Comparison of ENCODE assay signal across 9 cellular contexts in genomic region chr18:43279015-43279758, GRCh38. TPM values are rescaled to one million over a fixed set of nuclear protein-coding genes. Genes with fewer than 3 reads are reported as not detected.
DNase-seq lines count a peak whose midpoint lies in the region; ATAC-seq, FAIRE-seq and TF ChIP-seq lines count a peak whose summit lies in the region.
"Had no signal": no experiment of that assay in that cellular context is flagged by ENCODE, and none has a peak within 500 bp of the region (broad histone marks: within the 10 kb centered on the region; RNA-seq: fewer than 3 reads in every experiment).

No MANE protein-coding gene starts in this region.

- no peaks in the 10 kb centered on the region for H3K36me3 ChIP-seq in PC-3 (ENCODE audit: low read depth, low read length)
- no peaks in the 10 kb centered on the region for H3K36me3 ChIP-seq in heart left ventricle

- no peaks in the 10 kb centered on the region for H3K9me2 ChIP-seq in PC-3 (replicated peaks; ENCODE audit: low read length)

- H3K4me3 ChIP-seq in PC-3 (ENCODE audit: low read length) (no peak overlapping the region), heart left ventricle (no peak overlapping the region)

- no peaks in the 10 kb centered on the region for H3K79me2 ChIP-seq in PC-3 (ENCODE audit: low read length)

- no peak for TF ChIP-seq CTCF in WTC11 (IDR thresholded peaks at IDR 0.05)
- no peak for TF ChIP-seq CTCF in PC-3 (conservative IDR thresholded peaks at IDR 0.05; ENCODE audit: low read depth, low read length)
- no peak for TF ChIP-seq CTCF in heart left ventricle (IDR thresholded peaks at IDR 0.05)

- H3K27me3 ChIP-seq in PC-3 (ENCODE audit: low read length) (no peaks in the 10 kb centered on the region), heart left ventricle (peaks cover 0 to 7% (median 0%) of the 10 kb centered on the region in 9 donors)

- no peak overlapping the region for H3K27ac Mint-ChIP-seq in WTC11
- no peak overlapping the region for H3K27ac Mint-ChIP-seq in activated naive CD4-positive, alpha-beta T cell treated with anti-CD3 and anti-CD28 coated beads, Interleukin-2, amount 10 ng/mL, durations not matched to agents 7 days and 5 days
- H3K27ac Mint-ChIP-seq: activated naive CD8-positive, alpha-beta T cell treated with anti-CD3 and anti-CD28 coated beads, Interleukin-2, amount 10 ng/mL, durations not matched to agents 7 days and 5 days had no signal

- H3K9me3 Mint-ChIP-seq in WTC11 = no peaks in the 10 kb centered on the region
- no peaks in the 10 kb centered on the region for H3K9me3 Mint-ChIP-seq in activated naive CD4-positive, alpha-beta T cell treated with anti-CD3 and anti-CD28 coated beads, Interleukin-2, amount 10 ng/mL, durations not matched to agents 7 days and 5 days
- H3K9me3 Mint-ChIP-seq: activated naive CD8-positive, alpha-beta T cell treated with anti-CD3 and anti-CD28 coated beads, Interleukin-2, amount 10 ng/mL, durations not matched to agents 7 days and 5 days had no signal

- DNase-seq in NCI-H146 treated with DMSO at 0.1 percent for 48 hours (lab: John Stamatoyannopoulos, UW; ENCODE audit: unreplicated experiment) (peak; percentile 98), WTC11 (ENCODE audit: low spot score) (peak; percentile 10), renal cortical epithelial cell (ENCODE audit: low read depth) (peak; percentile 84), RCC 7860 (ENCODE audit: low spot score) (no peak), PC-3 (no peak), heart left ventricle (no peak)
- no peak for DNase-seq in activated naive CD4-positive, alpha-beta T cell treated with anti-CD3 and anti-CD28 coated beads, Interleukin-2, amount 10 ng/mL, durations not matched to agents 7 days and 5 days
- DNase-seq: activated naive CD8-positive, alpha-beta T cell treated with anti-CD3 and anti-CD28 coated beads, Interleukin-2, amount 10 ng/mL, durations not matched to agents 7 days and 5 days had no signal

- H3K4me1 Mint-ChIP-seq in WTC11 = peaks cover 40% of the 10 kb centered on the region
- H3K4me1 Mint-ChIP-seq in activated naive CD4-positive, alpha-beta T cell treated with anti-CD3 and anti-CD28 coated beads, Interleukin-2, amount 10 ng/mL, durations not matched to agents 7 days and 5 days = no peaks in the 10 kb centered on the region
- H3K4me1 Mint-ChIP-seq: activated naive CD8-positive, alpha-beta T cell treated with anti-CD3 and anti-CD28 coated beads, Interleukin-2, amount 10 ng/mL, durations not matched to agents 7 days and 5 days had no signal

- no peaks in the 10 kb centered on the region for H3F3A ChIP-seq in PC-3 (ENCODE audit: low read length, unreplicated experiment)

- no peaks in the 10 kb centered on the region for H3K4me1 ChIP-seq in PC-3 (ENCODE audit: insufficient read depth, low read length)
- peaks cover 0 to 4% (median 0%) of the 10 kb centered on the region in 12 donors for H3K4me1 ChIP-seq in heart left ventricle

- TF ChIP-seq POLR2A in heart left ventricle (IDR thresholded peaks at IDR 0.05) = no peak

- POLR2A ChIA-PET in WTC11 (lab: Charles Lee) = no interaction called here
- POLR2A ChIA-PET in PC-3 (lab: Charles Lee; ENCODE audit: unreplicated experiment) = no interaction called here

- ATAC-seq in GM21723 (IDR thresholded peaks at IDR 0.05; ENCODE audit: unreplicated experiment) (peak; percentile 69), WTC11 (peak; percentile 75), PC-3 (no peak), heart left ventricle (no peak)

- H3K4me3 Mint-ChIP-seq in WTC11 = no peak overlapping the region
- H3K4me3 Mint-ChIP-seq in activated naive CD4-positive, alpha-beta T cell treated with anti-CD3 and anti-CD28 coated beads, Interleukin-2, amount 10 ng/mL, durations not matched to agents 7 days and 5 days = no peak overlapping the region
- H3K4me3 Mint-ChIP-seq: activated naive CD8-positive, alpha-beta T cell treated with anti-CD3 and anti-CD28 coated beads, Interleukin-2, amount 10 ng/mL, durations not matched to agents 7 days and 5 days had no signal

- intact Hi-C loops in PC-3 (cut with micrococcal nuclease) (loop anchor here (10.0 kb wide), 1 partner anchor 984 kb away; no protein-coding TSS in a partner anchor), heart left ventricle (cut with DNase I) (loop anchor here in 5 of 10 donors (10.0 kb wide), 7 partner anchors 116 to 1224 kb away; no protein-coding TSS in a partner anchor)

- BruUV-seq in PC-3 (replicated peaks; lab: Mats Ljungman, UMichigan) = no TSS peak

- no peaks in the 10 kb centered on the region for H4K20me1 ChIP-seq in PC-3 (ENCODE audit: low read length)

- 2 to 6% (median 5%) methylated on average over 6 of the region's 6 CpGs for WGBS in heart left ventricle, 4 donors

- H3K27ac ChIP-seq in PC-3 (ENCODE audit: low read length) (no peak overlapping the region), heart left ventricle (no peak overlapping the region)

- H3K9me3 ChIP-seq in PC-3 (ENCODE audit: low read length) (no peaks in the 10 kb centered on the region), heart left ventricle (no peaks in the 10 kb centered on the region)

- no peak for FAIRE-seq in RCC 7860 (lab: Jason Lieb, UNC)

- CTCF ChIA-PET in WTC11 (lab: Charles Lee) (no interaction called here), PC-3 (lab: Charles Lee) (no interaction called here)
- CTCF ChIA-PET in activated naive CD4-positive, alpha-beta T cell treated with anti-CD3 and anti-CD28 coated beads, Interleukin-2, amount 10 ng/mL, durations not matched to agents 7 days and 5 days (lab: Charles Lee) = no interaction called here

- no peaks in the 10 kb centered on the region for H3K36me3 Mint-ChIP-seq in WTC11
- H3K36me3 Mint-ChIP-seq in activated naive CD4-positive, alpha-beta T cell treated with anti-CD3 and anti-CD28 coated beads, Interleukin-2, amount 10 ng/mL, durations not matched to agents 7 days and 5 days = no peaks in the 10 kb centered on the region
- H3K36me3 Mint-ChIP-seq: activated naive CD8-positive, alpha-beta T cell treated with anti-CD3 and anti-CD28 coated beads, Interleukin-2, amount 10 ng/mL, durations not matched to agents 7 days and 5 days had no signal

- no peak overlapping the region for H3K4me2 ChIP-seq in PC-3 (ENCODE audit: low read length)

- H2AFZ ChIP-seq in PC-3 (ENCODE audit: low read length) = no peak overlapping the region

- H3K9ac ChIP-seq in PC-3 (ENCODE audit: low read length) = no peak overlapping the region

- H3K27me3 Mint-ChIP-seq in WTC11 (ENCODE audit: low read depth) = no peaks in the 10 kb centered on the region
- peaks cover 5% of the 10 kb centered on the region for H3K27me3 Mint-ChIP-seq in activated naive CD4-positive, alpha-beta T cell treated with anti-CD3 and anti-CD28 coated beads, Interleukin-2, amount 10 ng/mL, durations not matched to agents 7 days and 5 days

TF ChIP-seq in WTC11, 78 proteins besides CTCF, POLR2A, EP300 and RAD21:
- no peak for TF ChIP-seq FOXP4 (CRISPR knock-in tag; IDR thresholded peaks at IDR 0.05)
- TF ChIP-seq ZNF416 (CRISPR knock-in tag; IDR thresholded peaks at IDR 0.05) = no peak

RNA-seq across cellular contexts. Expression of gene SYT4, which starts 1.9 kb away (rescaled TPM):
- 1.4 to 2.2 TPM (median 1.7 TPM) in 3 replicates for total RNA-seq in WTC11 (2021)
- total RNA-seq in renal cortical epithelial cell = not detected in 2 replicates
- not detected in 2 replicates for total RNA-seq in PC-3 (2014; rRNA removed)
- total RNA-seq in heart left ventricle = 10 to 100 TPM in 1 of 9 donors, not detected in 8; 17.0 TPM
- not detected for polyA plus RNA-seq in heart left ventricle
- total RNA-seq: activated naive CD8-positive, alpha-beta T cell treated with anti-CD3 and anti-CD28 coated beads, Interleukin-2, amount 10 ng/mL, durations not matched to agents 7 days and 5 days had no signal

Comparison
In these comparisons a context has a peak if more than half of its experiments do, and no peak if none do; other contexts are left out.
1. ATAC-seq: peak in GM21723 (single experiment) and WTC11 (single experiment); none in PC-3 (single experiment) and heart left ventricle (0 of 4).
2. DNase-seq: peak in NCI-H146 treated with DMSO at 0.1 percent for 48 hours (single experiment), WTC11 (single experiment) and renal cortical epithelial cell (single experiment); none in activated naive CD4-positive, alpha-beta T cell treated with anti-CD3 and anti-CD28 coated beads, Interleukin-2, amount 10 ng/mL, durations not matched to agents 7 days and 5 days (single experiment), RCC 7860 (single experiment), PC-3 (single experiment) and heart left ventricle (0 of 5).